Comparison of ENCODE assay signal across 19 cellular contexts in genomic region chr9:80615964-80616363, GRCh38.
DNase-seq lines count a peak whose midpoint lies in the region; ATAC-seq and TF ChIP-seq lines count a peak whose summit lies in the region.
"Had no signal": no experiment of that assay in that cellular context is flagged by ENCODE, and none has a peak within 500 bp of the region (broad histone marks: within the 10 kb centered on the region; RNA-seq: fewer than 3 reads in every experiment).

No MANE protein-coding gene starts in this region.

- no peak overlapping the region for H3K4me3 Mint-ChIP-seq in effector memory CD8-positive, alpha-beta T cell
- H3K4me3 Mint-ChIP-seq: CD8-positive, alpha-beta T cell had no signal

- no peaks in the 10 kb centered on the region for H3K27me3 Mint-ChIP-seq in effector memory CD8-positive, alpha-beta T cell

- H3K4me3 ChIP-seq in AG09309 (ENCODE audit: control insufficient read depth, low read depth, low read length): no peak overlapping the region
- H3K4me3 ChIP-seq in fibroblast of mammary gland (ENCODE audit: control insufficient read depth, low read depth, low read length): no peak overlapping the region
- H3K4me3 ChIP-seq in osteoblast (ENCODE audit: insufficient read depth, low read length): no peak overlapping the region
- H3K4me3 ChIP-seq: HAP-1, SJCRH30 had no signal

- H2AFZ ChIP-seq in osteoblast (ENCODE audit: low read length): peak overlapping the region; percentile 75

- H3K27ac Mint-ChIP-seq in effector memory CD8-positive, alpha-beta T cell: no peak overlapping the region
- H3K27ac Mint-ChIP-seq: CD8-positive, alpha-beta T cell had no signal

- no peaks in the 10 kb centered on the region for H3K36me3 Mint-ChIP-seq in effector memory CD8-positive, alpha-beta T cell (ENCODE audit: insufficient read depth)
- H3K36me3 Mint-ChIP-seq: CD8-positive, alpha-beta T cell had no signal

- H3K9me3 ChIP-seq in osteoblast (ENCODE audit: low read depth, low read length): no peaks in the 10 kb centered on the region
- H3K9me3 ChIP-seq: HAP-1, SJCRH30 had no signal

- H3K79me2 ChIP-seq in osteoblast (ENCODE audit: insufficient read depth, low read length): no peaks in the 10 kb centered on the region

- H3K4me1 ChIP-seq in osteoblast (ENCODE audit: insufficient read depth, low read length): no peaks in the 10 kb centered on the region
- H3K4me1 ChIP-seq: HAP-1, SJCRH30 had no signal

- no peak for TF ChIP-seq CTCF in AG09309 (IDR thresholded peaks at IDR 0.05; ENCODE audit: control insufficient read depth, insufficient read depth, low read depth, low read length, missing control alignments)
- TF ChIP-seq CTCF in fibroblast of mammary gland (conservative IDR thresholded peaks at IDR 0.05; ENCODE audit: control insufficient read depth, insufficient read depth, low read depth, low read length): no peak
- no peak for TF ChIP-seq CTCF in osteoblast (IDR thresholded peaks at IDR 0.05; ENCODE audit: extremely low read depth, low read depth, low read length)

- no peaks in the 10 kb centered on the region for H3K36me3 ChIP-seq in osteoblast (ENCODE audit: insufficient read depth, low read length)
- H3K36me3 ChIP-seq: HAP-1, SJCRH30 had no signal

- no peaks in the 10 kb centered on the region for H3K27me3 ChIP-seq in osteoblast (ENCODE audit: insufficient read depth, low read length)
- H3K27me3 ChIP-seq: SJCRH30 had no signal

- ATAC-seq in effector memory CD8-positive, alpha-beta T cell (replicated peaks): no peak
- ATAC-seq: CD8-positive, alpha-beta T cell had no signal

- no peak overlapping the region for H3K27ac ChIP-seq in osteoblast (ENCODE audit: low read depth, low read length)
- H3K27ac ChIP-seq: RWPE1, SJCRH30 had no signal

- H4K20me1 ChIP-seq in osteoblast (ENCODE audit: insufficient read depth, low read length): no peaks in the 10 kb centered on the region

- peak; percentile 17 for DNase-seq in AG09309 (ENCODE audit: low read depth)
- DNase-seq in amniotic stem cell (lab: John Stamatoyannopoulos, UW): peak; percentile 55
- DNase-seq in fibroblast of mammary gland (ENCODE audit: low read depth): peak; percentile 48
- peak; percentile 31 for DNase-seq in osteoblast (ENCODE audit: insufficient read length, low spot score, missing footprints)
- DNase-seq in COLO668 (lab: John Stamatoyannopoulos, UW; ENCODE audit: unreplicated experiment): no peak
- no peak for DNase-seq in effector memory CD8-positive, alpha-beta T cell
- DNase-seq in hypothalamus (lab: John Stamatoyannopoulos, UW): no peak
- DNase-seq in NCI-H510A (lab: John Stamatoyannopoulos, UW): no peak
- DNase-seq: CD8-positive, alpha-beta T cell; DMS 273 treated with DMSO at 0.1 percent for 48 hours; NCI-H1436 treated with DMSO at 0.1 percent for 48 hours; NCI-H2107; NCI-H226; NCI-H69; NK-92 treated with Interleukin-12 subunit alpha and Interleukin-12 subunit beta, amount 100 ng/mL, for 24 hours; OCI-M1; SJCRH30 had no signal

- H3K4me2 ChIP-seq in osteoblast (ENCODE audit: insufficient read depth, low read length): peak overlapping the region; percentile 19

- H3K4me1 Mint-ChIP-seq in effector memory CD8-positive, alpha-beta T cell (ENCODE audit: low read depth in 2 of 2): no peaks in the 10 kb centered on the region

- H3K9me3 Mint-ChIP-seq in effector memory CD8-positive, alpha-beta T cell: peaks cover 2 to 17% of the 10 kb centered on the region in 2 donors

Comparison
In these comparisons a context has a peak if more than half of its experiments do, and no peak if none do; other contexts are left out.
1. DNase-seq: peak in AG09309 (single experiment), amniotic stem cell (single experiment), fibroblast of mammary gland (single experiment) and osteoblast (single experiment); none in COLO668 (single experiment), effector memory CD8-positive, alpha-beta T cell (0 of 3), hypothalamus (0 of 51) and NCI-H510A (single experiment).